Comparison of ENCODE assay signal across 1 cellular context in genomic region chr14:24355009-24355408, GRCh38.
TF ChIP-seq lines count a peak whose summit lies in the region.

No MANE protein-coding gene starts in this region.

TF ChIP-seq in HepG2, 621 proteins besides CTCF, POLR2A, EP300 and RAD21:
- TF ChIP-seq NR2C2 (CRISPR knock-in tag; IDR thresholded peaks at IDR 0.05; ENCODE audit: borderline replicate concordance) (no peak), SAP130 (CRISPR knock-in tag; IDR thresholded peaks at IDR 0.05; ENCODE audit: low read depth) (no peak), ZNF367 (CRISPR knock-in tag; IDR thresholded peaks at IDR 0.05; ENCODE audit: borderline replicate concordance) (no peak), ZNF329 (CRISPR knock-in tag; IDR thresholded peaks at IDR 0.05; ENCODE audit: low read depth) (no peak), TOPORS (CRISPR knock-in tag; IDR thresholded peaks at IDR 0.05) (no peak), CSRNP2 (CRISPR knock-in tag; conservative IDR thresholded peaks at IDR 0.05; ENCODE audit: low read depth) (no peak), NCOA5 (CRISPR knock-in tag; IDR thresholded peaks at IDR 0.05) (no peak), ZKSCAN8 (CRISPR knock-in tag; IDR thresholded peaks at IDR 0.05; ENCODE audit: borderline replicate concordance) (no peak), ZNF318 (CRISPR knock-in tag; IDR thresholded peaks at IDR 0.05) (no peak), ZNF496 (CRISPR knock-in tag; IDR thresholded peaks at IDR 0.05; ENCODE audit: insufficient replicate concordance) (no peak), ZNF629 (CRISPR knock-in tag; conservative IDR thresholded peaks at IDR 0.05) (no peak), ZNF468 (CRISPR knock-in tag; IDR thresholded peaks at IDR 0.05) (no peak), ZNF879 (CRISPR knock-in tag; IDR thresholded peaks at IDR 0.05) (no peak), ZNF296 (CRISPR knock-in tag; conservative IDR thresholded peaks at IDR 0.05) (no peak), ZNF232 (CRISPR knock-in tag; IDR thresholded peaks at IDR 0.05; ENCODE audit: borderline replicate concordance) (no peak), ZNF121 (CRISPR knock-in tag; IDR thresholded peaks at IDR 0.05) (no peak), SP1 (IDR thresholded peaks at IDR 0.05) (no peak), SP1 (CRISPR knock-in tag; IDR thresholded peaks at IDR 0.05) (no peak), BATF2 (CRISPR knock-in tag; IDR thresholded peaks at IDR 0.05) (no peak)
- TF ChIP-seq, protein P1, sequence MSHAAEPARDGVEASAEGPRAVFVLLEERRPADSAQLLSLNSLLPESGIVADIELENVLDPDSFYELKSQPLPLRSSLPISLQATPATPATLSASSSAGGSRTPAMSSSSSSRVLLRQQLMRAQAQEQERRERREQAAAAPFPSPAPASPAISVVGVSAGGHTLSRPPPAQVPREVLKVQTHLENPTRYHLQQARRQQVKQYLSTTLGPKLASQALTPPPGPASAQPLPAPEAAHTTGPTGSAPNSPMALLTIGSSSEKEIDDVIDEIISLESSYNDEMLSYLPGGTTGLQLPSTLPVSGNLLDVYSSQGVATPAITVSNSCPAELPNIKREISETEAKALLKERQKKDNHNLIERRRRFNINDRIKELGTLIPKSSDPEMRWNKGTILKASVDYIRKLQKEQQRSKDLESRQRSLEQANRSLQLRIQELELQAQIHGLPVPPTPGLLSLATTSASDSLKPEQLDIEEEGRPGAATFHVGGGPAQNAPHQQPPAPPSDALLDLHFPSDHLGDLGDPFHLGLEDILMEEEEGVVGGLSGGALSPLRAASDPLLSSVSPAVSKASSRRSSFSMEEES (CRISPR knock-in tag; IDR thresholded peaks at IDR 0.05): no peak
- TF ChIP-seq, protein P2, sequence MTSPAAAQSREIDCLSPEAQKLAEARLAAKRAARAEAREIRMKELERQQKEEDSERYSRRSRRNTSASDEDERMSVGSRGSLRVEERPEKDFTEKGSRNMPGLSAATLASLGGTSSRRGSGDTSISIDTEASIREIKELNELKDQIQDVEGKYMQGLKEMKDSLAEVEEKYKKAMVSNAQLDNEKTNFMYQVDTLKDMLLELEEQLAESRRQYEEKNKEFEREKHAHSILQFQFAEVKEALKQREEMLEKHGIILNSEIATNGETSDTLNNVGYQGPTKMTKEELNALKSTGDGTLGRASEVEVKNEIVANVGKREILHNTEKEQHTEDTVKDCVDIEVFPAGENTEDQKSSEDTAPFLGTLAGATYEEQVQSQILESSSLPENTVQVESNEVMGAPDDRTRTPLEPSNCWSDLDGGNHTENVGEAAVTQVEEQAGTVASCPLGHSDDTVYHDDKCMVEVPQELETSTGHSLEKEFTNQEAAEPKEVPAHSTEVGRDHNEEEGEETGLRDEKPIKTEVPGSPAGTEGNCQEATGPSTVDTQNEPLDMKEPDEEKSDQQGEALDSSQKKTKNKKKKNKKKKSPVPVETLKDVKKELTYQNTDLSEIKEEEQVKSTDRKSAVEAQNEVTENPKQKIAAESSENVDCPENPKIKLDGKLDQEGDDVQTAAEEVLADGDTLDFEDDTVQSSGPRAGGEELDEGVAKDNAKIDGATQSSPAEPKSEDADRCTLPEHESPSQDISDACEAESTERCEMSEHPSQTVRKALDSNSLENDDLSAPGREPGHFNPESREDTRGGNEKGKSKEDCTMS (CRISPR knock-in tag; conservative IDR thresholded peaks at IDR 0.05): no peak
